Comparison of ENCODE assay signal across 1 cellular context in the genomic region with DNA sequence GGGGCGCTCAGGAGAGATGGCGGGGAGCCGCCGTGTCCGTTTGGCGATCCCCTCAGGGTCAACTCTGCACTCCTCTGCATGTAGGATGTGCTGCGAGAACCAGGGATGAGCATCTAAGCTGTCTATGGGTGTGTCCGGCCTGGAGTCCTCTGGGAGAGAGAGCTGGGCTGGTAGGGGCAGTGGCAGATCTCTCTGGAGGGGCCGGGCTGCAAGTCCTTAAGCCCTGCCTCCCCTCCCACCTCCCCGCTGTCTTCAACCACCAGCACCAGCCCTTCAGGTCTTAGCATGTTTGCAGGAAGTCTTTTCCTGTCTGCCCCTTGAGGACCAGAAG.
TF ChIP-seq lines count a peak whose summit lies in the region.

No MANE protein-coding gene starts in this region.

TF ChIP-seq in K562, 482 proteins besides CTCF, POLR2A, EP300 and RAD21:
- 0 out of 2 replicates have a peak, but pooled peaks have one; percentile 13 for TF ChIP-seq ZBTB33 (CRISPR knock-in tag; IDR thresholded peaks at IDR 0.05)
- TF ChIP-seq ZNF263 (CRISPR knock-in tag; IDR thresholded peaks at IDR 0.05; ENCODE audit: borderline replicate concordance): no peak
- TF ChIP-seq, protein P1, sequence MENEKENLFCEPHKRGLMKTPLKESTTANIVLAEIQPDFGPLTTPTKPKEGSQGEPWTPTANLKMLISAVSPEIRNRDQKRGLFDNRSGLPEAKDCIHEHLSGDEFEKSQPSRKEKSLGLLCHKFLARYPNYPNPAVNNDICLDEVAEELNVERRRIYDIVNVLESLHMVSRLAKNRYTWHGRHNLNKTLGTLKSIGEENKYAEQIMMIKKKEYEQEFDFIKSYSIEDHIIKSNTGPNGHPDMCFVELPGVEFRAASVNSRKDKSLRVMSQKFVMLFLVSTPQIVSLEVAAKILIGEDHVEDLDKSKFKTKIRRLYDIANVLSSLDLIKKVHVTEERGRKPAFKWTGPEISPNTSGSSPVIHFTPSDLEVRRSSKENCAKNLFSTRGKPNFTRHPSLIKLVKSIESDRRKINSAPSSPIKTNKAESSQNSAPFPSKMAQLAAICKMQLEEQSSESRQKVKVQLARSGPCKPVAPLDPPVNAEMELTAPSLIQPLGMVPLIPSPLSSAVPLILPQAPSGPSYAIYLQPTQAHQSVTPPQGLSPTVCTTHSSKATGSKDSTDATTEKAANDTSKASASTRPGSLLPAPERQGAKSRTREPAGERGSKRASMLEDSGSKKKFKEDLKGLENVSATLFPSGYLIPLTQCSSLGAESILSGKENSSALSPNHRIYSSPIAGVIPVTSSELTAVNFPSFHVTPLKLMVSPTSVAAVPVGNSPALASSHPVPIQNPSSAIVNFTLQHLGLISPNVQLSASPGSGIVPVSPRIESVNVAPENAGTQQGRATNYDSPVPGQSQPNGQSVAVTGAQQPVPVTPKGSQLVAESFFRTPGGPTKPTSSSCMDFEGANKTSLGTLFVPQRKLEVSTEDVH (IDR thresholded peaks at IDR 0.05; ENCODE audit: low read depth, partially characterized antibody): no peak
